Comparison of ENCODE assay signal across 12 cellular contexts in the genomic region with DNA sequence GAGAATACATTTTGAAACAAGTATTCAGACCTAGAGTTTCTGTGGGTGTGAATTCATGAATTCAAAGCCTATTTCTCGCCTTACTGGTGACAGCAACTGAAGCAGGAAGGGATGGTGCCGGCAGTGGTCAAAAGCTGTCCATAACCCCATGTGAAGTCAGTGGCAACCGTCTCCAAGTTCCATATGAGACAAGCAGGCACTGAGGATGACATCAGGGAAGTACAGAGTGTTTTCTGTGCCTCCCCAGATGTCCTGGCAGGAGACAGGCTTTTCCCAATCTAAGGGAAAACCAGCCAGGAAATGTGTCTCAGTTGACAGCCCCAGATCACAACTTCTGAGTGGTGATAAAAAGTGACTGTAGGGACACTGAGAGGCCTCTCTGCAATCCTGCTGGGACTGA.
DNase-seq lines count a peak whose midpoint lies in the region; ATAC-seq and TF ChIP-seq lines count a peak whose summit lies in the region.
"Had no signal": no experiment of that assay in that cellular context is flagged by ENCODE, and none has a peak within 500 bp of the region (broad histone marks: within the 10 kb centered on the region; RNA-seq: fewer than 3 reads in every experiment).

No MANE protein-coding gene starts in this region.

- peak overlapping the region; percentile 7 for H3K27ac ChIP-seq in psoas muscle
- H3K27ac ChIP-seq: SJSA1 had no signal

- peaks cover 63% of the 10 kb centered on the region for H3K4me1 Mint-ChIP-seq in activated CD4-positive, alpha-beta T cell treated with anti-CD3 and anti-CD28 coated beads, Interleukin-2, amount 10 ng/mL, durations not matched to agents 24 days and 14 days

- peaks cover 64% of the 10 kb centered on the region for H3K4me1 ChIP-seq in psoas muscle

- H3K4me3 Mint-ChIP-seq in activated CD4-positive, alpha-beta T cell treated with anti-CD3 and anti-CD28 coated beads, Interleukin-2, amount 10 ng/mL, durations not matched to agents 24 days and 14 days = no peak overlapping the region

- H3K27ac Mint-ChIP-seq in activated CD4-positive, alpha-beta T cell treated with anti-CD3 and anti-CD28 coated beads, Interleukin-2, amount 10 ng/mL, durations not matched to agents 24 days and 14 days = no peak overlapping the region

- TF ChIP-seq CTCF in psoas muscle (IDR thresholded peaks at IDR 0.05) = no peak

- 46 to 63% (median 52%) methylated on average over 3 of the region's 3 CpGs for WGBS in psoas muscle, 3 donors

- peaks cover 63% of the 10 kb centered on the region for H3K36me3 Mint-ChIP-seq in activated CD4-positive, alpha-beta T cell treated with anti-CD3 and anti-CD28 coated beads, Interleukin-2, amount 10 ng/mL, durations not matched to agents 24 days and 14 days (ENCODE audit: low read depth)

- no peaks in the 10 kb centered on the region for H3K27me3 ChIP-seq in psoas muscle (ENCODE audit: insufficient read depth in 3 of 3, low read length in 2 of 3)
- H3K27me3 ChIP-seq: MG63, SJSA1 had no signal

- intact Hi-C loops in activated CD4-positive, alpha-beta T cell treated with anti-CD3 and anti-CD28 coated beads, Interleukin-2, amount 10 ng/mL, durations not matched to agents 24 days and 14 days (cut with micrococcal nuclease) = no loop called here
- intact Hi-C loops in head of caudate nucleus (cut with DNase I) = loop anchor here (10.0 kb wide), 1 partner anchor 184 kb away; no protein-coding TSS in a partner anchor
- intact Hi-C loops in psoas muscle (cut with DNase I) = no loop called here

- H3K27me3 Mint-ChIP-seq in activated CD4-positive, alpha-beta T cell treated with anti-CD3 and anti-CD28 coated beads, Interleukin-2, amount 10 ng/mL, durations not matched to agents 24 days and 14 days = no peaks in the 10 kb centered on the region

- peak; percentile 51 for DNase-seq in activated CD4-positive, alpha-beta T cell treated with anti-CD3 and anti-CD28 coated beads, Interleukin-2, amount 10 ng/mL, durations not matched to agents 24 days and 14 days
- DNase-seq in activated CD4-positive, alpha-beta T cell treated with anti-CD3 and anti-CD28 coated beads for 4 hours = no peak
- DNase-seq in head of caudate nucleus = peak in 33 of 42 donors; percentile 19 to 86 (median 59)
- DNase-seq in psoas muscle = no peak
- DNase-seq in HPDE6-E6E7 (ENCODE audit: extremely low spot score) = no peak
- DNase-seq in ecto neural progenitor cell (ENCODE audit: low spot score) = no peak
- DNase-seq: Calu3; effector memory CD4-positive, alpha-beta T cell; MG63 had no signal

- H3K9me3 ChIP-seq in psoas muscle = no peaks in the 10 kb centered on the region
- H3K9me3 ChIP-seq: SJSA1 had no signal

- no peaks in the 10 kb centered on the region for H3K36me3 ChIP-seq in psoas muscle (ENCODE audit: insufficient read depth in 1 of 2, low read depth in 1 of 2)
- H3K36me3 ChIP-seq: MG63, SJSA1 had no signal

- ATAC-seq in HG03025 (IDR thresholded peaks at IDR 0.05; ENCODE audit: low FRiP score, unreplicated experiment) (peak; percentile 61), psoas muscle (peak in 3 of 4 donors; percentile 65 to 82 (median 80)), GM21367 (IDR thresholded peaks at IDR 0.05; ENCODE audit: unreplicated experiment) (no peak)

- peaks cover 10% of the 10 kb centered on the region for H3K9me3 Mint-ChIP-seq in activated CD4-positive, alpha-beta T cell treated with anti-CD3 and anti-CD28 coated beads, Interleukin-2, amount 10 ng/mL, durations not matched to agents 24 days and 14 days

- no peak overlapping the region for H3K4me3 ChIP-seq in psoas muscle
- H3K4me3 ChIP-seq: MG63, SJSA1 had no signal

Comparison
In these comparisons a context has a peak if more than half of its experiments do, and no peak if none do; other contexts are left out.
1. DNase-seq: peak in activated CD4-positive, alpha-beta T cell treated with anti-CD3 and anti-CD28 coated beads, Interleukin-2, amount 10 ng/mL, durations not matched to agents 24 days and 14 days (single experiment) and head of caudate nucleus (33 of 42); none in activated CD4-positive, alpha-beta T cell treated with anti-CD3 and anti-CD28 coated beads for 4 hours (0 of 2), psoas muscle (0 of 2), HPDE6-E6E7 (single experiment) and ecto neural progenitor cell (single experiment).